ENCODE assay signal across 19 cellular contexts in the genomic region with DNA sequence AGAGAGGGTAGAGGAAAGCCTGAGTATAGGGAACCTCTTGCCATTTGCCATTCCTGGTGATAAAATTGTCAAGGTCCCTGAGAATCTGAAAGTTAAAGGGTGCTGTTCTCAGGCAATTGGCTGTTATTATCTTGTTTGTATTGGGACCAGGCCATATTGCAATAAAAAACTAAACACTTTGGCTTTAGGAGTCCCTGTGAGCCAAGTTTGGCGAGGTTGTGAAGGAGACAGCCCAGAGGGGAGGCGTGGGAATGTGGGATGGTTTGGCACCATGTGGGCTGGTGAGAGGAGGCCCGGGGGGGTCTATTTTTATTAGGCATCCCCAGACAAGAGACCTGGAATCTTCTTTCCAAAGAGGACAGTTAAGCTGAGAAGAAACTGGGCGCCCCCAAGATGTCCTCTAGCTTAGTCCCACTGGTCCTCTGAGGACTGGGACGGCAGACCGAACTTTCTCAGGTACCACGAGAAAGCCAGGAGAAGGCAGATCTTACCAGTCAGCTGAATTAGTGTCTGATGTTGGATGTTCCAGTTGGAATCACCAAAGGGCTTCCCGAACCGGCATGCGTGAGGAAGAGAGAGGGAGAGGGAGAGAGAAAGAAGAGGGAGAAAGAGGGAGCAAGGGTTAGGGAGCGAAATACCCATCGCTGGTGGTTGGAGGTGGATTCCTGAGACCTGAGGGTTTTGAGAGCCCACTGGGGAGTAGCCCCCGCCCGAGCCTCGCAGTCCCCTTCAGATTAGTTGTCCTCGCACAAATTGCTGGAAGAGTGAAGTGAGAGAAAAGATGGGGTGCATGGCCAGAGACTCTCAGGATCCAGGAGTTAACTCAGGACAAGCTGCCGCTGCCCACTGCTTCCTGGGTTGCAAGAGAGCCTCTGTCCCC. TPM values are rescaled to one million over a fixed set of nuclear protein-coding genes. Genes with fewer than 3 reads are reported as not detected.
DNase-seq lines count a peak whose midpoint lies in the region; ATAC-seq and TF ChIP-seq lines count a peak whose summit lies in the region.
"Had no signal": no experiment of that assay in that cellular context is flagged by ENCODE, and none has a peak within 500 bp of the region (broad histone marks: within the 10 kb centered on the region; RNA-seq: fewer than 3 reads in every experiment).

No MANE protein-coding gene starts in this region.

- H3K27ac ChIP-seq in right atrium auricular region, result peak overlapping the region; percentile 35 to 55
- peak overlapping the region; percentile 6 to 24 for H3K27ac ChIP-seq in testis
- H3K27ac ChIP-seq: BLaER1 treated with 17β-estradiol and CSF1 and Interleukin-3, amounts not matched to agents 10 nM and 100 nM; heart right ventricle; KMS-11; neural progenitor cell; transverse colon had no signal

- TF ChIP-seq POLR2A in testis (IDR thresholded peaks at IDR 0.05), result no peak

- H3K27me3 Mint-ChIP-seq in T-helper 2 cell treated with Interferon-gamma antibody and Interleukin-4, amounts not matched to agents 5 μg/mL and 100 μg/mL, for 36 hours (ENCODE audit: low read depth), result no peaks in the 10 kb centered on the region
- H3K27me3 Mint-ChIP-seq: activated B cell treated with CpG ODN at 0.5 μM for 24 hours, memory B cell had no signal

- intact Hi-C loops in cardiac septum (cut with DNase I) (no loop called here), left colon (cut with DNase I, micrococcal nuclease) (no loop called here), testis (cut with DNase I; ENCODE audit: low total_unique reads) (no loop called here)

- 76 to 80% methylated on average over 17 of the region's 17 CpGs for WGBS in testis, 2 donors

- H3K9me3 ChIP-seq in right atrium auricular region (no peaks in the 10 kb centered on the region), testis (no peaks in the 10 kb centered on the region)
- H3K9me3 ChIP-seq: transverse colon had no signal

- peaks cover 12% of the 10 kb centered on the region for H3K4me1 Mint-ChIP-seq in T-helper 2 cell treated with Interferon-gamma antibody and Interleukin-4, amounts not matched to agents 5 μg/mL and 100 μg/mL, for 36 hours (ENCODE audit: low read depth)
- H3K4me1 Mint-ChIP-seq: activated B cell treated with CpG ODN at 0.5 μM for 24 hours, neural progenitor cell had no signal

- ATAC-seq in left colon, result peak; percentile 92
- ATAC-seq in HG03521 (IDR thresholded peaks at IDR 0.05; ENCODE audit: unreplicated experiment), result no peak
- ATAC-seq: GM12878 had no signal

- DNase-seq in T-helper 2 cell treated with Interferon-gamma antibody and Interleukin-4, amounts not matched to agents 5 μg/mL and 100 μg/mL, for 36 hours (ENCODE audit: low spot score), result no peak
- DNase-seq in T-helper 2 cell (no peak), right atrium auricular region (ENCODE audit: low spot score) (no peak), cardiac septum (ENCODE audit: low spot score) (no peak), left colon (no peak), testis (no peak)
- no peak for DNase-seq in stimulated activated CD4-positive, alpha-beta T cell treated with anti-CD3 and anti-CD28 coated beads, Interleukin-12 subunit alpha, Interleukin-12 subunit beta, amount 100 ng/mL, for 4 hours
- DNase-seq: activated B cell treated with CpG ODN at 0.5 μM for 24 hours, GF-D8, heart right ventricle, NCI-H510A treated with DMSO at 0.1 percent for 48 hours, SIG-M5, transverse colon had no signal

- H3K4me3 ChIP-seq in right atrium auricular region (no peak overlapping the region), testis (no peak overlapping the region)
- H3K4me3 ChIP-seq: BLaER1 treated with 17β-estradiol and CSF1 and Interleukin-3, amounts not matched to agents 10 nM and 100 nM; GM12878; heart right ventricle; neural progenitor cell; transverse colon had no signal

- H3K4me1 ChIP-seq in right atrium auricular region, result peaks cover 0 to 17% of the 10 kb centered on the region in 2 donors
- H3K4me1 ChIP-seq in testis, result peaks cover 29% of the 10 kb centered on the region
- H3K4me1 ChIP-seq: neural progenitor cell had no signal

- TF ChIP-seq CTCF in right atrium auricular region (IDR thresholded peaks at IDR 0.05) (no peak), testis (IDR thresholded peaks at IDR 0.05) (no peak)

- H3K27me3 ChIP-seq in right atrium auricular region (no peaks in the 10 kb centered on the region), testis (no peaks in the 10 kb centered on the region)
- H3K27me3 ChIP-seq: BLaER1 treated with 17β-estradiol and CSF1 and Interleukin-3, amounts not matched to agents 10 nM and 100 nM; heart right ventricle; neural progenitor cell; transverse colon had no signal

- H3K36me3 Mint-ChIP-seq in T-helper 2 cell treated with Interferon-gamma antibody and Interleukin-4, amounts not matched to agents 5 μg/mL and 100 μg/mL, for 36 hours (ENCODE audit: low read depth), result peaks cover 61% of the 10 kb centered on the region

- no peak overlapping the region for H3K4me3 Mint-ChIP-seq in T-helper 2 cell treated with Interferon-gamma antibody and Interleukin-4, amounts not matched to agents 5 μg/mL and 100 μg/mL, for 36 hours
- H3K4me3 Mint-ChIP-seq: activated B cell treated with CpG ODN at 0.5 μM for 24 hours, memory B cell, neural progenitor cell had no signal

- peaks cover 1% of the 10 kb centered on the region for H3K9me3 Mint-ChIP-seq in T-helper 2 cell treated with Interferon-gamma antibody and Interleukin-4, amounts not matched to agents 5 μg/mL and 100 μg/mL, for 36 hours
- H3K9me3 Mint-ChIP-seq: activated B cell treated with CpG ODN at 0.5 μM for 24 hours, memory B cell had no signal

- peak overlapping the region; percentile 38 for H3K27ac Mint-ChIP-seq in T-helper 2 cell treated with Interferon-gamma antibody and Interleukin-4, amounts not matched to agents 5 μg/mL and 100 μg/mL, for 36 hours
- H3K27ac Mint-ChIP-seq: activated B cell treated with CpG ODN at 0.5 μM for 24 hours, memory B cell, neural progenitor cell had no signal

- H3K36me3 ChIP-seq in right atrium auricular region (peaks cover 12% of the 10 kb centered on the region), testis (ENCODE audit: low read depth, missing control alignments) (no peaks in the 10 kb centered on the region)
- H3K36me3 ChIP-seq: neural progenitor cell had no signal

RNA-seq across cellular contexts. Expression of a gene that starts 24.4 kb away (rescaled TPM):
- 10 to 100 TPM; 57.3 to 91.5 TPM for total RNA-seq in right atrium auricular region
- total RNA-seq in cardiac septum, result 131 TPM
- total RNA-seq in left colon, result 100 to 1,000 TPM; 142 to 178 TPM
- 100 to 1,000 TPM; 165 to 200 TPM for total RNA-seq in testis
- polyA plus RNA-seq in testis (ENCODE audit: insufficient read depth, low read depth, low replicate concordance), result 319 TPM

RNA-seq across cellular contexts. Expression of a gene that starts 29.7 kb away (rescaled TPM):
- total RNA-seq in right atrium auricular region, result 1 to 10 TPM; 4.2 to 5.6 TPM
- total RNA-seq in cardiac septum, result 5.7 TPM
- 1 to 10 TPM; 2.6 to 2.7 TPM for total RNA-seq in left colon
- total RNA-seq in testis, result 10 to 100 TPM; 10.2 to 11.0 TPM
- polyA plus RNA-seq in testis (ENCODE audit: insufficient read depth, low read depth, low replicate concordance), result 7.0 TPM
